In the genomic region with DNA sequence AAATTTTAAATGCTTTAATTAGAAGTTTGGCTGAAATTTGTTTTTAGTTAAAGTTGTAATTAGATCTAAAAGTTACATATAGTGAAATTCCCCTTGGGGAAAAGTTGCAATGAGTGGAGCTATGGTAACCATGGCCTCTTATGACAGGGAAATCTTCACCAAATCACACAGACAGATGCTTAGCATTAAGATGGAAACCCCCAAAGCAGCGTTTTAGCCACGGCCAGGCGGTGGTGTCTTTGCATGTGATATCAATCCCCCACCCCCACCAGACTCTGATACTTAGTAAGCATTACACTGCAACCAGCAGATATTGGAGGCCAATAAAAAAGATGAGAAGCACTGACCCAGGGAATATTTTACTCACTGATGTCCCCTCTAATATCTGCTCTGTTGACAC, we compare ENCODE assay signal across 19 cellular contexts.
"Had no signal": no experiment of that assay in that cellular context is flagged by ENCODE, and none has a peak within 500 bp of the region (broad histone marks: within the 10 kb centered on the region; RNA-seq: fewer than 3 reads in every experiment).

No MANE protein-coding gene starts in this region.

- ATAC-seq: body of pancreas; heart right ventricle; left colon; pancreas; right cardiac atrium; stimulated activated memory B cell treated with anti-CD40 and anti-IgM and Interleukin-4, amounts not matched to agents 10 μg/mL and 1 μg/mL and 100 μg/mL, for 72 hours had no signal

- H3K4me3 ChIP-seq: body of pancreas, cardiac muscle cell, heart right ventricle, pancreas, upper lobe of left lung had no signal

- H3K27me3 ChIP-seq: body of pancreas, cardiac muscle cell, heart right ventricle, pancreas, upper lobe of left lung had no signal

- H3K4me3 Mint-ChIP-seq: activated CD4-positive, alpha-beta memory T cell treated with anti-CD3 and anti-CD28 coated beads for 36 hours; memory B cell; nephron; stimulated activated memory B cell treated with anti-CD40 and anti-IgM and Interleukin-4, amounts not matched to agents 10 μg/mL and 1 μg/mL and 100 μg/mL, for 72 hours; T-helper 1 cell treated with Interleukin-12 subunit alpha and Interleukin-12 subunit beta and Interleukin-4 antibody, amounts not matched to agents 30 μg/mL and 1 μg/mL, for 36 hours had no signal

- H3K27me3 Mint-ChIP-seq: activated CD4-positive, alpha-beta memory T cell treated with anti-CD3 and anti-CD28 coated beads for 36 hours; memory B cell; stimulated activated memory B cell treated with anti-CD40 and anti-IgM and Interleukin-4, amounts not matched to agents 10 μg/mL and 1 μg/mL and 100 μg/mL, for 72 hours had no signal

- H3K27ac ChIP-seq: body of pancreas, cardiac muscle cell, heart right ventricle, pancreas, upper lobe of left lung had no signal

- H3K27ac Mint-ChIP-seq: activated CD4-positive, alpha-beta memory T cell treated with anti-CD3 and anti-CD28 coated beads for 36 hours; memory B cell; nephron; T-helper 1 cell treated with Interleukin-12 subunit alpha and Interleukin-12 subunit beta and Interleukin-4 antibody, amounts not matched to agents 30 μg/mL and 1 μg/mL, for 36 hours had no signal

- H3K9me3 ChIP-seq: body of pancreas, heart right ventricle, pancreas, upper lobe of left lung had no signal

- H3K4me1 Mint-ChIP-seq: nephron; stimulated activated memory B cell treated with anti-CD40 and anti-IgM and Interleukin-4, amounts not matched to agents 10 μg/mL and 1 μg/mL and 100 μg/mL, for 72 hours had no signal

- DNase-seq: activated CD4-positive, alpha-beta memory T cell treated with anti-CD3 and anti-CD28 coated beads for 36 hours; activated CD4-positive, alpha-beta T cell treated with anti-CD3 and anti-CD28 coated beads for 48 hours; activated CD4-positive, CD25-positive, alpha-beta regulatory T cell; activated naive CD4-positive, alpha-beta T cell treated with Interleukin-2 at 50 U/mL for 16 hours; activated T-cell treated with anti-CD3 and anti-CD28 coated beads, Interleukin-2, amount 50 U/mL, for 48 hours; anterior cingulate cortex; body of pancreas; erythroblast; foreskin fibroblast; heart right ventricle; left colon; pancreas; right cardiac atrium; upper lobe of left lung had no signal

- H3K9me3 Mint-ChIP-seq: activated CD4-positive, alpha-beta memory T cell treated with anti-CD3 and anti-CD28 coated beads for 36 hours; memory B cell; nephron; stimulated activated memory B cell treated with anti-CD40 and anti-IgM and Interleukin-4, amounts not matched to agents 10 μg/mL and 1 μg/mL and 100 μg/mL, for 72 hours; T-helper 1 cell treated with Interleukin-12 subunit alpha and Interleukin-12 subunit beta and Interleukin-4 antibody, amounts not matched to agents 30 μg/mL and 1 μg/mL, for 36 hours had no signal

- H3K4me1 ChIP-seq: body of pancreas, heart right ventricle, pancreas, upper lobe of left lung had no signal
